19 cellular contexts compared by ENCODE assay signal in genomic region chr7:51262796-51263519, GRCh38. TPM values are rescaled to one million over a fixed set of nuclear protein-coding genes. Genes with fewer than 3 reads are reported as not detected.
DNase-seq lines count a peak whose midpoint lies in the region; ATAC-seq and TF ChIP-seq lines count a peak whose summit lies in the region.
"Had no signal": no experiment of that assay in that cellular context is flagged by ENCODE, and none has a peak within 500 bp of the region (broad histone marks: within the 10 kb centered on the region; RNA-seq: fewer than 3 reads in every experiment).

No MANE protein-coding gene starts in this region.

- no peaks in the 10 kb centered on the region for H3K27me3 Mint-ChIP-seq in Calu3 (ENCODE audit: unreplicated experiment)

- peak overlapping the region; percentile 62 for H3K27ac Mint-ChIP-seq in Calu3 (ENCODE audit: unreplicated experiment)
- H3K27ac Mint-ChIP-seq: activated T-helper 2 cell treated with anti-CD3 and anti-CD28 coated beads, Interferon-gamma antibody, Interleukin-2, Interleukin-4, amounts not matched to agents 10 μg/mL and 5 μg/mL and 100 μg/mL, durations not matched to agents 14 hours and 24 hours and 36 hours; CD8-positive, alpha-beta T cell; endodermal cell had no signal

- peaks cover 53% of the 10 kb centered on the region for H3K4me1 Mint-ChIP-seq in Calu3 (ENCODE audit: low read depth, unreplicated experiment)

- no peaks in the 10 kb centered on the region for H3K9me3 Mint-ChIP-seq in Calu3 (ENCODE audit: low read depth, unreplicated experiment)
- H3K9me3 Mint-ChIP-seq: activated T-helper 2 cell treated with anti-CD3 and anti-CD28 coated beads, Interferon-gamma antibody, Interleukin-2, Interleukin-4, amounts not matched to agents 10 μg/mL and 5 μg/mL and 100 μg/mL, durations not matched to agents 14 hours and 24 hours and 36 hours; CD8-positive, alpha-beta T cell; endodermal cell had no signal

- no peak for DNase-seq in Calu3
- no peak for DNase-seq in left colon
- DNase-seq in gastrocnemius medialis = no peak
- DNase-seq in DMS 273 (lab: John Stamatoyannopoulos, UW; ENCODE audit: unreplicated experiment) = no peak
- no peak for DNase-seq in activated naive CD4-positive, alpha-beta T cell treated with Interleukin-2 at 50 U/mL for 16 hours
- DNase-seq: activated CD4-positive, CD25-positive, alpha-beta regulatory T cell treated with anti-CD3 and anti-CD28 coated beads, Interleukin-2, amount 50 U/mL, for 72 hours; CD8-positive, alpha-beta T cell; central memory CD4-positive, alpha-beta T cell; EL; endodermal cell; kidney glomerular epithelial cell; stimulated activated naive CD4-positive, alpha-beta T cell treated with Interleukin-2 at 50 U/mL for 16 hours had no signal

- BruUV-seq in Calu3 (replicated peaks; lab: Mats Ljungman, UMichigan) = no TSS peak

- no peak overlapping the region for H3K4me3 ChIP-seq in gastrocnemius medialis
- H3K4me3 ChIP-seq: SJSA1 had no signal

- intact Hi-C loops in Calu3 (cut with micrococcal nuclease; ENCODE audit: unreplicated experiment) (loop anchor here (2.0 kb wide), 1 partner anchor 52 kb away; no protein-coding TSS in a partner anchor), left colon (cut with DNase I, micrococcal nuclease) (no loop called here), gastrocnemius medialis (cut with DNase I; ENCODE audit: low total_unique reads) (no loop called here)

- TF ChIP-seq CTCF in Calu3 (IDR thresholded peaks at IDR 0.05; ENCODE audit: unreplicated experiment) (no peak), VCaP (conservative IDR thresholded peaks at IDR 0.05) (no peak), gastrocnemius medialis (IDR thresholded peaks at IDR 0.05 in 4 of 5, conservative IDR thresholded peaks at IDR 0.05 in 1 of 5) (no peak)

- CTCF ChIA-PET in Calu3 (lab: Charles Lee) = interaction anchor here (0.6 to 1.5 kb wide), 14 partner anchors 8 to 123 kb away, joined by 3 to 8 read pairs (median 4); no protein-coding TSS in a partner anchor

- TF ChIP-seq POLR2A in gastrocnemius medialis (IDR thresholded peaks at IDR 0.05) = no peak

- in situ Hi-C loops in gastrocnemius medialis (cut with MboI; ENCODE audit: low sequenced_read_pairs in 4 of 4) = no loop called here

- H3K4me1 ChIP-seq in gastrocnemius medialis = peaks cover 48 to 67% of the 10 kb centered on the region in 2 donors
- H3K4me1 ChIP-seq: SJSA1 had no signal

- no peaks in the 10 kb centered on the region for H3K36me3 ChIP-seq in gastrocnemius medialis
- H3K36me3 ChIP-seq: SJSA1 had no signal

- H3K4me3 Mint-ChIP-seq in Calu3 (ENCODE audit: low read depth, unreplicated experiment) = peak overlapping the region; percentile 7
- H3K4me3 Mint-ChIP-seq: CD8-positive, alpha-beta T cell; endodermal cell had no signal

- ATAC-seq in left colon = peak; percentile 0
- no peak for ATAC-seq in gastrocnemius medialis
- no peak for ATAC-seq in GM18498 (IDR thresholded peaks at IDR 0.05; ENCODE audit: unreplicated experiment)
- no peak for ATAC-seq in HG02981 (IDR thresholded peaks at IDR 0.05; ENCODE audit: unreplicated experiment)
- ATAC-seq: CD8-positive, alpha-beta T cell had no signal

- peaks cover 16% of the 10 kb centered on the region for H3K36me3 Mint-ChIP-seq in Calu3 (ENCODE audit: insufficient read depth, unreplicated experiment)
- H3K36me3 Mint-ChIP-seq: CD8-positive, alpha-beta T cell had no signal

- H3K27me3 ChIP-seq in gastrocnemius medialis = no peaks in the 10 kb centered on the region
- H3K27me3 ChIP-seq: SJSA1 had no signal

- H3K27ac ChIP-seq in VCaP = peak overlapping the region; percentile 94
- peak overlapping the region; percentile 73 to 93 (median 80) for H3K27ac ChIP-seq in gastrocnemius medialis
- H3K27ac ChIP-seq: SJSA1 had no signal

- no peaks in the 10 kb centered on the region for H3K9me3 ChIP-seq in gastrocnemius medialis
- H3K9me3 ChIP-seq: SJSA1 had no signal

RNA-seq across cellular contexts. Expression of gene COBL, which starts 53.7 kb away (rescaled TPM):
- total RNA-seq in Calu3 (2022) = 48.1 and 49.9 TPM in 2 replicates
- total RNA-seq in left colon = 10 to 100 TPM; 66.1 to 75.7 TPM
- 100 to 1,000 TPM in 2 of 4 donors, 10 to 100 TPM in 2; 82.1 to 170 (median 124) TPM for total RNA-seq in gastrocnemius medialis
- total RNA-seq: activated T-helper 2 cell treated with anti-CD3 and anti-CD28 coated beads, Interferon-gamma antibody, Interleukin-2, Interleukin-4, amounts not matched to agents 10 μg/mL and 5 μg/mL and 100 μg/mL, durations not matched to agents 14 hours and 24 hours and 36 hours; fibroblast of villous mesenchyme; pulmonary artery endothelial cell; SJSA1 had no signal
